ENCODE assay signal across 22 cellular contexts in genomic region chr14:72775923-72776554, GRCh38.
DNase-seq lines count a peak whose midpoint lies in the region; ATAC-seq, FAIRE-seq and TF ChIP-seq lines count a peak whose summit lies in the region.
"Had no signal": no experiment of that assay in that cellular context is flagged by ENCODE, and none has a peak within 500 bp of the region (broad histone marks: within the 10 kb centered on the region; RNA-seq: fewer than 3 reads in every experiment).

No MANE protein-coding gene starts in this region.

- H3K27ac ChIP-seq in heart left ventricle (no peak overlapping the region), coronary artery (no peak overlapping the region), lung (ENCODE audit: low read depth in 1 of 2, low read length in 1 of 2) (peak overlapping the region in 1 of 2 donors; percentile 30), neural progenitor cell (no peak overlapping the region)
- H3K27ac ChIP-seq: A549, ascending aorta had no signal

- no peaks in the 10 kb centered on the region for H3K9me3 Mint-ChIP-seq in neural progenitor cell

- H3K4me1 ChIP-seq in heart left ventricle (peaks cover 0 to 49% (median 15%) of the 10 kb centered on the region in 12 donors), lung (ENCODE audit: control insufficient read depth in 2 of 2, insufficient read depth in 2 of 2, low read length in 2 of 2) (peaks cover 2 to 12% of the 10 kb centered on the region in 2 donors), neural progenitor cell (no peaks in the 10 kb centered on the region)
- H3K4me1 ChIP-seq: ascending aorta had no signal

- no peaks in the 10 kb centered on the region for H3K36me3 ChIP-seq in heart left ventricle
- H3K36me3 ChIP-seq in lung (ENCODE audit: control insufficient read depth in 2 of 2, insufficient read depth in 2 of 2, low read length in 2 of 2): no peaks in the 10 kb centered on the region
- H3K36me3 ChIP-seq in neural progenitor cell: no peaks in the 10 kb centered on the region
- H3K36me3 ChIP-seq: ascending aorta had no signal

- H3K36me3 Mint-ChIP-seq in neural progenitor cell: no peaks in the 10 kb centered on the region

- H3K9ac ChIP-seq in neural progenitor cell: no peak overlapping the region

- no peak overlapping the region for H3K4me2 ChIP-seq in neural progenitor cell
- H3K4me2 ChIP-seq: A549 had no signal

- H3K27me3 ChIP-seq in heart left ventricle (no peaks in the 10 kb centered on the region), lung (ENCODE audit: control insufficient read depth, insufficient read depth) (no peaks in the 10 kb centered on the region), neural progenitor cell (no peaks in the 10 kb centered on the region)
- H3K27me3 ChIP-seq: ascending aorta, dorsolateral prefrontal cortex had no signal

- H3K27ac Mint-ChIP-seq in neural progenitor cell: no peak overlapping the region
- H3K27ac Mint-ChIP-seq: WTC11 had no signal

- DNase-seq in heart left ventricle (peak in 1 of 5 donors; percentile 37), Right ventricle myocardium inferior (ENCODE audit: missing footprints) (no peak), coronary artery (ENCODE audit: low spot score) (peak; percentile 54), lung (ENCODE audit: low spot score) (peak; percentile 11), urothelium cell line (ENCODE audit: low spot score) (no peak), neural progenitor cell (ENCODE audit: low spot score) (no peak), occipital lobe (lab: John Stamatoyannopoulos, UW) (no peak)
- no peak for DNase-seq in activated naive CD4-positive, alpha-beta T cell treated with anti-CD3 and anti-CD28 coated beads, Interleukin-2, amount 50 U/mL, for 16 hours
- DNase-seq: activated CD4-positive, alpha-beta T cell treated with anti-CD3 and anti-CD28 coated beads, Interleukin-2, amount 50 U/mL, for 4 hours; activated CD8-positive, alpha-beta memory T cell treated with anti-CD3 and anti-CD28 coated beads, Interleukin-2, amount 50 U/mL, for 4 hours; dorsolateral prefrontal cortex; HCEC 1CT; NCI-H1417 treated with DMSO at 0.1 percent for 48 hours; NCI-H446; NCI-H82; nephron progenitor cell; SW 1271; T1000 had no signal

- ATAC-seq in heart left ventricle (peak in 3 of 4 donors; percentile 57 to 71 (median 70)), Right ventricle myocardium inferior (no peak), lung (ENCODE audit: insufficient read depth, low FRiP score) (no peak)
- ATAC-seq: A549; activated naive CD4-positive, alpha-beta T cell treated with anti-CD3 and anti-CD28 coated beads, Interleukin-2, amount 50 U/mL, for 72 hours; WTC11 had no signal

- H3K9me3 ChIP-seq in heart left ventricle: peaks cover 0 to 7% (median 0%) of the 10 kb centered on the region in 12 donors
- H3K9me3 ChIP-seq in lung (ENCODE audit: control insufficient read depth in 2 of 2, insufficient read depth in 1 of 2, low read length in 1 of 2): peaks cover 0 to 4% of the 10 kb centered on the region in 2 donors
- no peaks in the 10 kb centered on the region for H3K9me3 ChIP-seq in neural progenitor cell (ENCODE audit: low read depth)
- H3K9me3 ChIP-seq: A549, ascending aorta had no signal

- H3F3A ChIP-seq in neural progenitor cell (ENCODE audit: low read depth): no peaks in the 10 kb centered on the region

- WGBS in heart left ventricle, 4 donors: 43 to 54% (median 46%) methylated on average over 2 of the region's 2 CpGs
- 88 to 93% methylated on average over 2 of the region's 2 CpGs for WGBS in lung, 2 donors

- no peaks in the 10 kb centered on the region for H3K27me3 Mint-ChIP-seq in neural progenitor cell (ENCODE audit: insufficient read depth, low read depth)

- no peak overlapping the region for H2AFZ ChIP-seq in neural progenitor cell (replicated peaks)

- peaks cover 3% of the 10 kb centered on the region for H3K4me1 Mint-ChIP-seq in neural progenitor cell

- no peaks in the 10 kb centered on the region for H3K79me2 ChIP-seq in neural progenitor cell (ENCODE audit: low read depth)

- TF ChIP-seq CTCF in heart left ventricle (IDR thresholded peaks at IDR 0.05) (no peak), coronary artery (IDR thresholded peaks at IDR 0.05) (no peak), lung (IDR thresholded peaks at IDR 0.05; ENCODE audit: control extremely low read depth, extremely low read depth) (no peak), neural progenitor cell (IDR thresholded peaks at IDR 0.05) (no peak)

- intact Hi-C loops in heart left ventricle (cut with DNase I): no loop called here
- intact Hi-C loops in Right ventricle myocardium inferior (cut with DNase I): no loop called here

- no peak overlapping the region for H3K4me3 Mint-ChIP-seq in neural progenitor cell
- H3K4me3 Mint-ChIP-seq: nephron progenitor cell, WTC11 had no signal

- H3K4me3 ChIP-seq in heart left ventricle: no peak overlapping the region
- H3K4me3 ChIP-seq in coronary artery: no peak overlapping the region
- no peak overlapping the region for H3K4me3 ChIP-seq in lung
- no peak overlapping the region for H3K4me3 ChIP-seq in neural progenitor cell
- H3K4me3 ChIP-seq: A549, ascending aorta, dorsolateral prefrontal cortex had no signal

- FAIRE-seq in urothelium cell line (lab: Jason Lieb, UNC): peak; percentile 90
- FAIRE-seq: A549 had no signal

- TF ChIP-seq POLR2A in heart left ventricle (IDR thresholded peaks at IDR 0.05): no peak

- H4K20me1 ChIP-seq in neural progenitor cell (ENCODE audit: low read depth): no peaks in the 10 kb centered on the region

Comparison
In these comparisons a context has a peak if more than half of its experiments do, and no peak if none do; other contexts are left out.
1. ATAC-seq: peak in heart left ventricle (3 of 4); none in Right ventricle myocardium inferior (single experiment) and lung (single experiment).
2. DNase-seq: peak in coronary artery (single experiment) and lung (single experiment); none in Right ventricle myocardium inferior (single experiment), urothelium cell line (single experiment), neural progenitor cell (single experiment), occipital lobe (single experiment) and activated naive CD4-positive, alpha-beta T cell treated with anti-CD3 and anti-CD28 coated beads, Interleukin-2, amount 50 U/mL, for 16 hours (single experiment).